22 cellular contexts compared by ENCODE assay signal in the genomic region with DNA sequence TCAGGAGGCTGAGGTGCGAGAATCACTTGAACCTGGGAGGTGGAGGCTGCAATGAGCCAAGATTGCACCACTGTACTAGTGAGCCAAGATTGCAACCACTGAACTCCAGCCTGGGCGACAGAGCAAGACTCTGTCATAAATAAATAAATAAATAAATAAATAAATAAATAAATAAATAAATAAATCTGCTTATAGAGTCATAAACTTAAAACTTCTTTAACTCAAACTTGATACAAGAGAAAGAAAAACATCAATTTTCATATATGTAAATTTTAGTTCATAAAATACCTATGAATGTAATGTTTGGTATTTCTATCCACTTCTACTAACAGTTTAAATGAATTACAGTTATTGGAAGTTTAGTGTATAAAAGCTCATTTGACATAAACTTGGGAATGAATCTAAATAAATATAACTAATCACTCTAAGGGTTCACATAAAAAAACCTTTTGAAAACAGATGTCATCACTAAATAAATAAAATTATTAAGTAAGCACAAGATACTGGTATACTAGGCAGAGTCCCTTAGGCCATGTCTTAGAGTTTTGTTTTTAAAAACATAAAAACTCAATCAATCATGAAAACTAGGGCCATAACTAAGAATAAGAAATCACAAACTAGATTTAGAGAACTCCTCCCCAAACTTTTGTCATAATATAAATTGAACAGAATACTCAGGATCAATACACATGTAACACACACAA. TPM values are rescaled to one million over a fixed set of nuclear protein-coding genes. Genes with fewer than 3 reads are reported as not detected.
DNase-seq lines count a peak whose midpoint lies in the region; ATAC-seq, FAIRE-seq and TF ChIP-seq lines count a peak whose summit lies in the region.
"Had no signal": no experiment of that assay in that cellular context is flagged by ENCODE, and none has a peak within 500 bp of the region (broad histone marks: within the 10 kb centered on the region; RNA-seq: fewer than 3 reads in every experiment).

No MANE protein-coding gene starts in this region.

- in situ Hi-C loops in G401 (cut with HindIII; ENCODE audit: low sequenced_read_pairs), result no loop called here

- no peak overlapping the region for H2AFZ ChIP-seq in endothelial cell of umbilical vein (ENCODE audit: low read depth, low read length)

- H3K4me3 ChIP-seq in endothelial cell of umbilical vein (replicated peaks in 1 of 3; ENCODE audit: insufficient read depth in 1 of 3, low read depth in 1 of 3, low read length in 3 of 3), result no peak overlapping the region
- H3K4me3 ChIP-seq: cardiac muscle cell, HAP-1, ovary, sigmoid colon had no signal

- H3K9ac ChIP-seq in endothelial cell of umbilical vein (replicated peaks; ENCODE audit: extremely low read depth, insufficient read depth, low read length), result no peak overlapping the region

- H3K4me1 Mint-ChIP-seq in activated naive CD4-positive, alpha-beta T cell treated with anti-CD3 and anti-CD28 coated beads, Interleukin-2, amount 50 U/mL, for 24 hours, result peaks cover 45% of the 10 kb centered on the region
- peaks cover 33 to 47% (median 36%) of the 10 kb centered on the region in 3 donors for H3K4me1 Mint-ChIP-seq in T-cell
- peaks cover 27% of the 10 kb centered on the region for H3K4me1 Mint-ChIP-seq in stimulated activated naive CD8-positive, alpha-beta T cell treated with anti-CD3 and anti-CD28 coated beads, Interleukin-15, amount 100 ng/mL, for 72 hours

- H3K27me3 Mint-ChIP-seq in activated naive CD4-positive, alpha-beta T cell treated with anti-CD3 and anti-CD28 coated beads, Interleukin-2, amount 50 U/mL, for 24 hours, result no peaks in the 10 kb centered on the region
- H3K27me3 Mint-ChIP-seq in T-cell, result no peaks in the 10 kb centered on the region
- H3K27me3 Mint-ChIP-seq in stimulated activated naive CD8-positive, alpha-beta T cell treated with anti-CD3 and anti-CD28 coated beads, Interleukin-15, amount 100 ng/mL, for 72 hours, result no peaks in the 10 kb centered on the region
- H3K27me3 Mint-ChIP-seq: activated naive CD8-positive, alpha-beta T cell treated with anti-CD3 and anti-CD28 coated beads, Interleukin-2, amount 10 ng/mL, durations not matched to agents 7 days and 5 days had no signal

- H3K9me3 Mint-ChIP-seq in activated naive CD4-positive, alpha-beta T cell treated with anti-CD3 and anti-CD28 coated beads, Interleukin-2, amount 50 U/mL, for 24 hours, result no peaks in the 10 kb centered on the region
- H3K9me3 Mint-ChIP-seq in T-cell, result no peaks in the 10 kb centered on the region
- H3K9me3 Mint-ChIP-seq in stimulated activated naive CD8-positive, alpha-beta T cell treated with anti-CD3 and anti-CD28 coated beads, Interleukin-15, amount 100 ng/mL, for 72 hours, result no peaks in the 10 kb centered on the region
- H3K9me3 Mint-ChIP-seq: activated naive CD8-positive, alpha-beta T cell treated with anti-CD3 and anti-CD28 coated beads, Interleukin-2, amount 10 ng/mL, durations not matched to agents 7 days and 5 days had no signal

- peak overlapping the region; percentile 1 for H3K4me2 ChIP-seq in endothelial cell of umbilical vein (ENCODE audit: insufficient read depth, low read length)

- H3K9me1 ChIP-seq in endothelial cell of umbilical vein (replicated peaks; ENCODE audit: control insufficient read depth, extremely low read depth, insufficient read depth, low read length), result no peaks in the 10 kb centered on the region

- TF ChIP-seq CTCF in endothelial cell of umbilical vein (IDR thresholded peaks at IDR 0.05; ENCODE audit: extremely low read depth in 1 of 2, insufficient read depth in 1 of 2, low read depth in 1 of 2, low read length in 2 of 2), result no peak

- no peaks in the 10 kb centered on the region for H3K9me3 ChIP-seq in endothelial cell of umbilical vein (replicated peaks; ENCODE audit: control insufficient read depth, insufficient read depth, low read length)
- H3K9me3 ChIP-seq: HAP-1, ovary, sigmoid colon had no signal

- peaks cover 2% of the 10 kb centered on the region for H3K36me3 Mint-ChIP-seq in activated naive CD4-positive, alpha-beta T cell treated with anti-CD3 and anti-CD28 coated beads, Interleukin-2, amount 50 U/mL, for 24 hours
- no peaks in the 10 kb centered on the region for H3K36me3 Mint-ChIP-seq in T-cell

- H3K79me2 ChIP-seq in endothelial cell of umbilical vein (ENCODE audit: control insufficient read depth, insufficient read depth, low read length), result peaks cover 95% of the 10 kb centered on the region

- FAIRE-seq in endothelial cell of umbilical vein (lab: Jason Lieb, UNC), result no peak
- FAIRE-seq: urothelium cell line had no signal

- peak overlapping the region; percentile 34 for H3K27ac ChIP-seq in endothelial cell of umbilical vein (ENCODE audit: insufficient read depth, low read depth, low read length)
- H3K27ac ChIP-seq: cardiac muscle cell, ovary, sigmoid colon, WERI-Rb-1 had no signal

- H3K27me3 ChIP-seq in endothelial cell of umbilical vein (ENCODE audit: control insufficient read depth in 2 of 2, insufficient read depth in 2 of 2, low read length in 2 of 2), result no peaks in the 10 kb centered on the region
- H3K27me3 ChIP-seq: cardiac muscle cell, ovary, sigmoid colon had no signal

- no peak for DNase-seq in activated naive CD4-positive, alpha-beta T cell (lab: John Stamatoyannopoulos, UW)
- DNase-seq in T-cell (no peak), endothelial cell of umbilical vein (ENCODE audit: low read depth, low spot score) (no peak), G401 (ENCODE audit: low spot score) (no peak), NCI-H510A treated with DMSO at 0.1 percent for 48 hours (lab: John Stamatoyannopoulos, UW) (no peak), NCI-H446 (lab: John Stamatoyannopoulos, UW) (no peak)
- no peak for DNase-seq in stimulated activated naive CD8-positive, alpha-beta T cell treated with anti-CD3 and anti-CD28 coated beads, Interleukin-15, amount 100 ng/mL, for 72 hours
- DNase-seq: activated naive CD8-positive, alpha-beta T cell treated with anti-CD3 and anti-CD28 coated beads, Interleukin-2, amount 10 ng/mL, durations not matched to agents 7 days and 5 days; effector CD4-positive, alpha-beta T cell; head of caudate nucleus; MV-4-11; NCI-H187 treated with DMSO at 0.1 percent for 48 hours; NCI-H446 treated with DMSO at 0.1 percent for 48 hours; ovary; sigmoid colon; stimulated activated CD4-positive, alpha-beta T cell treated with anti-CD3 and anti-CD28 coated beads, Interleukin-2, amount 100 ng/mL, for 48 hours; WERI-Rb-1 had no signal

- POLR2A ChIA-PET in T-cell (lab: Charles Lee) (no interaction called here), endothelial cell of umbilical vein (lab: Charles Lee) (no interaction called here)

- CTCF ChIA-PET in T-cell (lab: Charles Lee) (no interaction called here), endothelial cell of umbilical vein (lab: Charles Lee) (no interaction called here)

- H3K27ac Mint-ChIP-seq in activated naive CD4-positive, alpha-beta T cell treated with anti-CD3 and anti-CD28 coated beads, Interleukin-2, amount 50 U/mL, for 24 hours, result peak overlapping the region; percentile 74
- peak overlapping the region; percentile 41 to 44 for H3K27ac Mint-ChIP-seq in T-cell
- H3K27ac Mint-ChIP-seq in stimulated activated naive CD8-positive, alpha-beta T cell treated with anti-CD3 and anti-CD28 coated beads, Interleukin-15, amount 100 ng/mL, for 72 hours, result peak overlapping the region in 1 of 2 donors; percentile 4

- no peak for ATAC-seq in T-cell (replicated peaks in 1 of 4)
- peak; percentile 28 for ATAC-seq in stimulated activated naive CD8-positive, alpha-beta T cell treated with anti-CD3 and anti-CD28 coated beads, Interleukin-15, amount 100 ng/mL, for 72 hours
- ATAC-seq: Right ventricle myocardium inferior had no signal

- H3K4me3 Mint-ChIP-seq in activated naive CD4-positive, alpha-beta T cell treated with anti-CD3 and anti-CD28 coated beads, Interleukin-2, amount 50 U/mL, for 24 hours, result peak overlapping the region; percentile 28
- H3K4me3 Mint-ChIP-seq in T-cell, result no peak overlapping the region
- peak overlapping the region in 1 of 2 donors; percentile 57 for H3K4me3 Mint-ChIP-seq in stimulated activated naive CD8-positive, alpha-beta T cell treated with anti-CD3 and anti-CD28 coated beads, Interleukin-15, amount 100 ng/mL, for 72 hours

- H3K36me3 ChIP-seq in endothelial cell of umbilical vein (ENCODE audit: control insufficient read depth in 2 of 2, extremely low read depth in 1 of 2, insufficient read depth in 2 of 2, low read length in 2 of 2), result no peaks in the 10 kb centered on the region
- H3K36me3 ChIP-seq: cardiac muscle cell, HAP-1, ovary, sigmoid colon, WERI-Rb-1 had no signal

- dilution Hi-C loops in endothelial cell of umbilical vein (cut with MboI; ENCODE audit: extremely low pct_ligation_motif_present, low sequenced_read_pairs), result no loop called here

- intact Hi-C loops in endothelial cell of umbilical vein (cut with micrococcal nuclease), result loop anchor here (2.0 kb wide), 1 partner anchor 15 kb away; no protein-coding TSS in a partner anchor

- peaks cover 10% of the 10 kb centered on the region for H4K20me1 ChIP-seq in endothelial cell of umbilical vein (replicated peaks; ENCODE audit: control insufficient read depth, extremely low read depth, insufficient read depth, low read length)

- no peak for TF ChIP-seq POLR2A in endothelial cell of umbilical vein (IDR thresholded peaks at IDR 0.05; ENCODE audit: low read depth, low read length)

- peaks cover 13% of the 10 kb centered on the region for H3K4me1 ChIP-seq in endothelial cell of umbilical vein (ENCODE audit: control insufficient read depth, extremely low read depth, insufficient read depth, low read length)

- no TSS peak for BruUV-seq in endothelial cell of umbilical vein (replicated peaks; lab: Mats Ljungman, UMichigan)

TF ChIP-seq in endothelial cell of umbilical vein, 7 proteins besides CTCF, POLR2A, EP300 and RAD21 (continues in another document):
- TF ChIP-seq MYC (IDR thresholded peaks at IDR 0.05; ENCODE audit: low read depth, low read length) (no peak), JUN (IDR thresholded peaks at IDR 0.05; ENCODE audit: borderline replicate concordance, insufficient read depth, insufficient read length, low read depth) (no peak), GATA2 (IDR thresholded peaks at IDR 0.05; ENCODE audit: insufficient read depth, insufficient read length, low read depth, low read length) (no peak), EZH2 (IDR thresholded peaks at IDR 0.05; ENCODE audit: borderline replicate concordance, low read depth, low read length, severe bottlenecking) (no peak), POLR2AphosphoS5 (IDR thresholded peaks at IDR 0.05; ENCODE audit: insufficient read depth, low read depth, low read length) (no peak)

RNA-seq across cellular contexts. Expression of gene SMURF2, which starts 54.1 kb away (rescaled TPM):
- total RNA-seq in T-cell, result 10 to 100 TPM; 27.4 to 36.6 (median 34.8) TPM
- total RNA-seq in endothelial cell of umbilical vein, result 105 and 108 TPM in 2 replicates
- polyA plus RNA-seq in endothelial cell of umbilical vein, result 23.8 and 32.9 TPM in 2 replicates
- polyA plus RNA-seq in endothelial cell of umbilical vein (2011; cell fraction: cytosol; rRNA removed), result 39.6 and 40.3 TPM in 2 replicates
- 103 and 124 TPM in 2 replicates for polyA plus RNA-seq in endothelial cell of umbilical vein (2011; cell fraction: nucleus; rRNA removed)
- 124 and 143 TPM in 2 replicates for polyA plus RNA-seq in endothelial cell of umbilical vein (2012)
- polyA minus RNA-seq in endothelial cell of umbilical vein, result 143 and 160 TPM in 2 replicates
- polyA minus RNA-seq in endothelial cell of umbilical vein (2011; cell fraction: cytosol; rRNA and poly(A)+ RNA removed), result 9.0 TPM
- polyA minus RNA-seq in endothelial cell of umbilical vein (2011; cell fraction: nucleus; rRNA and poly(A)+ RNA removed), result 144 and 211 TPM in 2 replicates
- total RNA-seq in G401 (2014; rRNA removed; shearing (Covaris generic)), result 34.8 and 44.1 TPM in 2 replicates
